In the genomic region with DNA sequence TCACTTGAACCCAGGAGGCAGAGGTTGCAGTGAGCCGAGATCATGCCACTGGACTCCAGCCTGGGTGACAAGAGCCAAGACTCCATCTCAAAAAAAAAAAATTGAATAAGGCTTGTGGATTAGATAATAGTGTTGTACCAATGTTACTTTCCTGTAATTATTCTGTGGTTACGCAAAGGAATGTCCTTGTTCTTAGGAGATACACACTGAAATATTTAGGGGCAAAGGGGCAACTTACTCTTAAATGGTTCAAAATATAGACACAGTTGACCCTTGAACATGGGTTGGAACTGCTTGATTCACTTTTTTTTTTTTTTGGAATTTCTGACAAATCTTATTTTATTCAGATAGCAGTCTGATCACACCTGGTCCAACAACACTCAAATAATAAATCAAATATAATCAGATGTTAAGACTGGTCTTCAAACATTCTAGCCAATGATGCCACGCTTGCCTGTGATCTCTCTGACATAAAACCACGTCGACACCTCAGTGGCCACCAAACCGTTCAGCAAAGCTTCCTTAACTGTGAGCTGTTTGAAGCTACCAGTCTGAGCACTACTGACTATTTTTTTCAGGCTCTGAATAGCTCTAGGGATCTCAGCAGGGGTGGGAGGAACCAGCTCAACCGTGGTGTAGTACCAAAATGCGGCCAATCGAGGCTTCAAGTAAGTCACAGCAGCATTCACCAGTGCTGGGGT, we compare ENCODE assay signal across 22 cellular contexts. TPM values are rescaled to one million over a fixed set of nuclear protein-coding genes. Genes with fewer than 3 reads are reported as not detected.
A peak's percentile ranks its signal among the peaks of the same experiment; 100 is the strongest.
DNase-seq lines count a peak whose midpoint lies in the region; ATAC-seq, FAIRE-seq and TF ChIP-seq lines count a peak whose summit lies in the region.
"Had no signal": no experiment of that assay in that cellular context is flagged by ENCODE, and none has a peak within 500 bp of the region (broad histone marks: within the 10 kb centered on the region; RNA-seq: fewer than 3 reads in every experiment).

No MANE protein-coding gene starts in this region.

- TF ChIP-seq EP300 in SK-N-SH (IDR thresholded peaks at IDR 0.05; ENCODE audit: borderline replicate concordance in 1 of 2, low read depth in 1 of 2, low read length in 1 of 2) (no peak), stomach (IDR thresholded peaks at IDR 0.05) (no peak)

- no peak overlapping the region for H3K27ac ChIP-seq in CD4-positive, alpha-beta T cell (ENCODE audit: low read depth, low read length)
- H3K27ac ChIP-seq in GM23338 (ENCODE audit: low read depth) (no peak overlapping the region), SK-N-SH (ENCODE audit: low read depth in 2 of 2, low read length in 1 of 2) (no peak overlapping the region), stomach (peak overlapping the region in 1 of 5 donors; percentile 17)
- H3K27ac ChIP-seq: epithelial cell of prostate had no signal

- peak; percentile 29 for ATAC-seq in CD4-positive, alpha-beta T cell (ENCODE audit: poor library complexity)
- ATAC-seq in GM23338, result peak; percentile 19; the same call in 1 of the 3 replicates
- ATAC-seq in sciatic nerve, result peak; percentile 45
- ATAC-seq: activated CD8-positive, alpha-beta memory T cell treated with anti-CD3 and anti-CD28 coated beads, Interleukin-2, amount 10 ng/mL, durations not matched to agents 7 days and 5 days; activated naive CD8-positive, alpha-beta T cell treated with anti-CD3 and anti-CD28 coated beads, Interleukin-2, amount 50 U/mL, for 24 hours; activated T-helper 17 cell treated with anti-CD3 and anti-CD28 coated beads, Interleukin-2, amount 50 U/mL, for 72 hours; naive thymus-derived CD4-positive, alpha-beta T cell had no signal

- no peak for TF ChIP-seq RAD21 in SK-N-SH (IDR thresholded peaks at IDR 0.05; ENCODE audit: low read length)

- no peak for FAIRE-seq in GM12892 (lab: Jason Lieb, UNC)
- FAIRE-seq: frontal cortex had no signal

- H3K4me1 ChIP-seq in GM23338 (ENCODE audit: insufficient read depth) (peaks cover under 1% of the 10 kb centered on the region), SK-N-SH (ENCODE audit: control insufficient read depth in 1 of 2, insufficient read depth in 2 of 2, low read depth in 1 of 2, low read length in 1 of 2) (no peaks in the 10 kb centered on the region), stomach (peaks cover 42 to 69% (median 51%) of the 10 kb centered on the region in 4 donors)
- H3K4me1 ChIP-seq: BE2C had no signal

- H4K20me1 ChIP-seq in GM23338 (replicated peaks; ENCODE audit: insufficient read depth) (peaks cover 9% of the 10 kb centered on the region), SK-N-SH (ENCODE audit: insufficient read depth) (peaks cover 6% of the 10 kb centered on the region; the same call in 1 of the 2 replicates)

- H3K27me3 ChIP-seq in CD4-positive, alpha-beta T cell (ENCODE audit: control insufficient read depth, insufficient read depth, low read length), result no peaks in the 10 kb centered on the region
- H3K27me3 ChIP-seq in GM23338 (ENCODE audit: insufficient read depth) (no peaks in the 10 kb centered on the region), SK-N-SH (ENCODE audit: insufficient read depth) (no peaks in the 10 kb centered on the region), stomach (no peaks in the 10 kb centered on the region)
- H3K27me3 ChIP-seq: BE2C, ovary had no signal

- no peak for DNase-seq in CD4-positive, alpha-beta T cell
- DNase-seq in GM23338 (ENCODE audit: low spot score) (no peak), astrocyte of the spinal cord (ENCODE audit: low read depth, low spot score) (peak; percentile 30), sciatic nerve (ENCODE audit: low spot score) (no peak), SK-N-SH (no peak), GM12892 (ENCODE audit: insufficient read length) (no peak), stomach (no peak)
- DNase-seq: activated CD8-positive, alpha-beta memory T cell treated with anti-CD3 and anti-CD28 coated beads, Interleukin-2, amount 10 ng/mL, durations not matched to agents 7 days and 5 days; activated naive CD8-positive, alpha-beta T cell treated with anti-CD3 and anti-CD28 coated beads, Interleukin-2, amount 50 U/mL, for 24 hours; BE2C; Calu3; naive thymus-derived CD4-positive, alpha-beta T cell; NCI-H146; NCI-H2171; NCI-H526; ovary; SW 1271 had no signal

- H3K9me2 ChIP-seq in GM23338 (ENCODE audit: insufficient read depth) (no peaks in the 10 kb centered on the region), SK-N-SH (no peaks in the 10 kb centered on the region)

- peaks cover 22% of the 10 kb centered on the region for H3K36me3 Mint-ChIP-seq in CD4-positive, alpha-beta T cell (ENCODE audit: low read depth)
- H3K36me3 Mint-ChIP-seq in GM23338 (ENCODE audit: low read depth), result peaks cover 9% of the 10 kb centered on the region
- H3K36me3 Mint-ChIP-seq: activated CD8-positive, alpha-beta memory T cell treated with anti-CD3 and anti-CD28 coated beads, Interleukin-2, amount 10 ng/mL, durations not matched to agents 7 days and 5 days had no signal

- H3K9me3 Mint-ChIP-seq in CD4-positive, alpha-beta T cell, result no peaks in the 10 kb centered on the region
- no peaks in the 10 kb centered on the region for H3K9me3 Mint-ChIP-seq in GM23338
- H3K9me3 Mint-ChIP-seq: activated naive CD8-positive, alpha-beta T cell treated with anti-CD3 and anti-CD28 coated beads, Interleukin-2, amount 50 U/mL, for 24 hours; activated T-helper 17 cell treated with anti-CD3 and anti-CD28 coated beads, Interleukin-2, amount 50 U/mL, for 72 hours; IgD-negative memory B cell; naive thymus-derived CD4-positive, alpha-beta T cell had no signal

- no peaks in the 10 kb centered on the region for H3K27me3 Mint-ChIP-seq in CD4-positive, alpha-beta T cell
- H3K27me3 Mint-ChIP-seq in GM23338 (ENCODE audit: insufficient read depth, low read depth, poor library complexity), result peaks cover 7% of the 10 kb centered on the region
- H3K27me3 Mint-ChIP-seq: activated CD8-positive, alpha-beta memory T cell treated with anti-CD3 and anti-CD28 coated beads, Interleukin-2, amount 10 ng/mL, durations not matched to agents 7 days and 5 days; activated naive CD8-positive, alpha-beta T cell treated with anti-CD3 and anti-CD28 coated beads, Interleukin-2, amount 50 U/mL, for 24 hours; activated T-helper 17 cell treated with anti-CD3 and anti-CD28 coated beads, Interleukin-2, amount 50 U/mL, for 72 hours; IgD-negative memory B cell; naive thymus-derived CD4-positive, alpha-beta T cell had no signal

- no peak overlapping the region for H3K4me2 ChIP-seq in GM23338
- H3K4me2 ChIP-seq in SK-N-SH, result no peak overlapping the region

- POLR2A ChIA-PET in CD4-positive, alpha-beta T cell (lab: Charles Lee), result no interaction called here
- POLR2A ChIA-PET in SK-N-SH (lab: Yijun Ruan, JAX), result no interaction called here

- H3K9ac ChIP-seq in SK-N-SH, result no peak overlapping the region

- TF ChIP-seq POLR2A in GM12892 (IDR thresholded peaks at IDR 0.05; ENCODE audit: low read depth, low read length), result no peak
- no peak for TF ChIP-seq POLR2A in stomach (IDR thresholded peaks at IDR 0.05)

- CTCF ChIA-PET in CD4-positive, alpha-beta T cell (lab: Charles Lee), result no interaction called here
- CTCF ChIA-PET in SK-N-SH (lab: Yijun Ruan, JAX), result interaction anchor here (2.5 kb wide), 1 partner anchor 19 kb away, joined by 9 read pairs; no protein-coding TSS in a partner anchor

- intact Hi-C loops in CD4-positive, alpha-beta T cell (cut with DNase I, micrococcal nuclease), result no loop called here
- intact Hi-C loops in sciatic nerve (cut with DNase I) (no loop called here), stomach (cut with DNase I; ENCODE audit: low total_unique reads) (no loop called here)

- no peak for TF ChIP-seq CTCF in CD4-positive, alpha-beta T cell (IDR thresholded peaks at IDR 0.05)
- TF ChIP-seq CTCF in GM23338 (conservative IDR thresholded peaks at IDR 0.05; ENCODE audit: low read depth in 2 of 2) (no peak), astrocyte of the spinal cord (IDR thresholded peaks at IDR 0.05; ENCODE audit: low read depth, low read length) (no peak), SK-N-SH (IDR thresholded peaks at IDR 0.05) (no peak), stomach (IDR thresholded peaks at IDR 0.05) (no peak)

- no peak overlapping the region for H3K27ac Mint-ChIP-seq in CD4-positive, alpha-beta T cell
- no peak overlapping the region for H3K27ac Mint-ChIP-seq in GM23338
- H3K27ac Mint-ChIP-seq: activated CD8-positive, alpha-beta memory T cell treated with anti-CD3 and anti-CD28 coated beads, Interleukin-2, amount 10 ng/mL, durations not matched to agents 7 days and 5 days; activated naive CD8-positive, alpha-beta T cell treated with anti-CD3 and anti-CD28 coated beads, Interleukin-2, amount 50 U/mL, for 24 hours; activated T-helper 17 cell treated with anti-CD3 and anti-CD28 coated beads, Interleukin-2, amount 50 U/mL, for 72 hours had no signal

- no peaks in the 10 kb centered on the region for H3K9me3 ChIP-seq in CD4-positive, alpha-beta T cell (ENCODE audit: control insufficient read depth, low read length)
- H3K9me3 ChIP-seq in SK-N-SH (no peaks in the 10 kb centered on the region), stomach (no peaks in the 10 kb centered on the region)
- H3K9me3 ChIP-seq: BE2C, ovary had no signal

- peaks cover 12% of the 10 kb centered on the region for H3K4me1 Mint-ChIP-seq in CD4-positive, alpha-beta T cell (ENCODE audit: low read depth)
- H3K4me1 Mint-ChIP-seq in GM23338, result peaks cover 8% of the 10 kb centered on the region

- H3K79me2 ChIP-seq in GM23338 (replicated peaks; ENCODE audit: insufficient read depth) (peaks cover 36% of the 10 kb centered on the region), SK-N-SH (ENCODE audit: insufficient read depth) (peaks cover 68% of the 10 kb centered on the region)

- H3F3A ChIP-seq in GM23338 (replicated peaks; ENCODE audit: low read depth) (no peaks in the 10 kb centered on the region), SK-N-SH (replicated peaks; ENCODE audit: insufficient read depth) (peaks cover 5% of the 10 kb centered on the region)

- H3K4me3 Mint-ChIP-seq in CD4-positive, alpha-beta T cell, result no peak overlapping the region
- H3K4me3 Mint-ChIP-seq in GM23338, result no peak overlapping the region
- H3K4me3 Mint-ChIP-seq: activated CD8-positive, alpha-beta memory T cell treated with anti-CD3 and anti-CD28 coated beads, Interleukin-2, amount 10 ng/mL, durations not matched to agents 7 days and 5 days; activated naive CD8-positive, alpha-beta T cell treated with anti-CD3 and anti-CD28 coated beads, Interleukin-2, amount 50 U/mL, for 24 hours; activated T-helper 17 cell treated with anti-CD3 and anti-CD28 coated beads, Interleukin-2, amount 50 U/mL, for 72 hours; naive thymus-derived CD4-positive, alpha-beta T cell had no signal

- H2AFZ ChIP-seq in GM23338 (no peak overlapping the region), SK-N-SH (ENCODE audit: low read depth) (no peak overlapping the region)

- no peak overlapping the region for H3K4me3 ChIP-seq in GM23338
- no peak overlapping the region for H3K4me3 ChIP-seq in astrocyte of the spinal cord (ENCODE audit: low read depth, low read length)
- H3K4me3 ChIP-seq in SK-N-SH (ENCODE audit: low read depth in 2 of 2, low read length in 1 of 2), result no peak overlapping the region
- H3K4me3 ChIP-seq in stomach, result no peak overlapping the region
- H3K4me3 ChIP-seq: ovary had no signal

- no peaks in the 10 kb centered on the region for H3K36me3 ChIP-seq in GM23338 (ENCODE audit: insufficient read depth)
- H3K36me3 ChIP-seq in SK-N-SH (replicated peaks in 1 of 2; ENCODE audit: control insufficient read depth in 1 of 2, insufficient read depth in 2 of 2, low read length in 1 of 2), result no peaks in the 10 kb centered on the region
- H3K36me3 ChIP-seq in stomach, result peaks cover 12 to 24% (median 21%) of the 10 kb centered on the region in 4 donors
- H3K36me3 ChIP-seq: ovary had no signal

- in situ Hi-C loops in astrocyte of the spinal cord (cut with HindIII; ENCODE audit: low sequenced_read_pairs), result no loop called here

- 90% methylated on average over 9 of the region's 9 CpGs for WGBS in SK-N-SH (ENCODE audit: low lambda C conversion rate)
- 79 to 86% (median 85%) methylated on average over 9 of the region's 9 CpGs for WGBS in stomach, 5 donors

RNA-seq across cellular contexts. Expression of a gene that starts 0.7 kb away (rescaled TPM):
- 1 to 10 TPM; 4.3 to 5.3 TPM for total RNA-seq in CD4-positive, alpha-beta T cell
- not detected in 2 replicates for total RNA-seq in GM23338 (2014; rRNA removed; shearing (Covaris generic))
- polyA plus RNA-seq in GM23338 (2016; fragmentation: Nextera tagmentation; extraction: Ambion mirVana) (0.30 and 0.53 TPM in 2 replicates), SK-N-SH (2012; rRNA removed) (not detected in 2 replicates), stomach (not detected)
- total RNA-seq in sciatic nerve (0.45 TPM), stomach (under 1 TPM in 1 of 5 donors, not detected in 4; 0.73 TPM)
- not detected in 2 replicates for polyA plus RNA-seq in SK-N-SH (2012; cell fraction: cytosol; rRNA removed)
- 0.07 TPM in 1 of 2 replicates, not detected in the other for polyA plus RNA-seq in SK-N-SH (2012; cell fraction: nucleus; rRNA removed)
- polyA plus RNA-seq in GM12892 (2012; ENCODE audit: missing spikeins), result not detected
- total RNA-seq: kidney epithelial cell had no signal
- polyA plus RNA-seq: ovary had no signal

RNA-seq across cellular contexts. Expression of a gene that starts 9.5 kb away (rescaled TPM):
- 10 to 100 TPM; 39.8 to 41.2 TPM for total RNA-seq in CD4-positive, alpha-beta T cell
- total RNA-seq in GM23338 (2014; rRNA removed; shearing (Covaris generic)), result 66.4 and 76.2 TPM in 2 replicates
- polyA plus RNA-seq in GM23338 (2016; fragmentation: Nextera tagmentation; extraction: Ambion mirVana) (66.8 and 76.9 TPM in 2 replicates), SK-N-SH (2012; rRNA removed) (86.8 and 106 TPM in 2 replicates), stomach (100 to 1,000 TPM in 1 of 3 donors, 10 to 100 TPM in 2; 75.6 to 116 (median 88.5) TPM)
- total RNA-seq in sciatic nerve (241 TPM), stomach (100 to 1,000 TPM in 2 of 5 donors, 10 to 100 TPM in 3; 33.6 to 156 (median 44.6) TPM)
- 56.6 and 75.2 TPM in 2 replicates for polyA plus RNA-seq in SK-N-SH (2012; cell fraction: cytosol; rRNA removed)
- 58.9 and 65.5 TPM in 2 replicates for polyA plus RNA-seq in SK-N-SH (2012; cell fraction: nucleus; rRNA removed)
- polyA plus RNA-seq in GM12892 (2012; ENCODE audit: missing spikeins), result 49.7 TPM

RNA-seq across cellular contexts. Expression of a gene that starts 25.0 kb away (rescaled TPM):
- total RNA-seq in CD4-positive, alpha-beta T cell, result 10 to 100 TPM; 77.7 to 80.7 TPM
- 49.0 and 54.3 TPM in 2 replicates for total RNA-seq in GM23338 (2014; rRNA removed; shearing (Covaris generic))
- polyA plus RNA-seq in GM23338 (2016; fragmentation: Nextera tagmentation; extraction: Ambion mirVana), result 34.3 and 38.2 TPM in 2 replicates
- 81.5 TPM for total RNA-seq in sciatic nerve
- polyA plus RNA-seq in SK-N-SH (2012; rRNA removed), result 18.8 and 21.6 TPM in 2 replicates
- polyA plus RNA-seq in SK-N-SH (2012; cell fraction: cytosol; rRNA removed), result 13.3 and 16.1 TPM in 2 replicates
- polyA plus RNA-seq in SK-N-SH (2012; cell fraction: nucleus; rRNA removed), result 29.7 and 30.3 TPM in 2 replicates
- polyA plus RNA-seq in GM12892 (2012; ENCODE audit: missing spikeins), result 40.0 TPM
- 10 to 100 TPM; 21.6 to 60.8 (median 39.1) TPM for total RNA-seq in stomach
- 10 to 100 TPM; 30.2 to 36.4 (median 33.3) TPM for polyA plus RNA-seq in stomach
